In the genomic region with DNA sequence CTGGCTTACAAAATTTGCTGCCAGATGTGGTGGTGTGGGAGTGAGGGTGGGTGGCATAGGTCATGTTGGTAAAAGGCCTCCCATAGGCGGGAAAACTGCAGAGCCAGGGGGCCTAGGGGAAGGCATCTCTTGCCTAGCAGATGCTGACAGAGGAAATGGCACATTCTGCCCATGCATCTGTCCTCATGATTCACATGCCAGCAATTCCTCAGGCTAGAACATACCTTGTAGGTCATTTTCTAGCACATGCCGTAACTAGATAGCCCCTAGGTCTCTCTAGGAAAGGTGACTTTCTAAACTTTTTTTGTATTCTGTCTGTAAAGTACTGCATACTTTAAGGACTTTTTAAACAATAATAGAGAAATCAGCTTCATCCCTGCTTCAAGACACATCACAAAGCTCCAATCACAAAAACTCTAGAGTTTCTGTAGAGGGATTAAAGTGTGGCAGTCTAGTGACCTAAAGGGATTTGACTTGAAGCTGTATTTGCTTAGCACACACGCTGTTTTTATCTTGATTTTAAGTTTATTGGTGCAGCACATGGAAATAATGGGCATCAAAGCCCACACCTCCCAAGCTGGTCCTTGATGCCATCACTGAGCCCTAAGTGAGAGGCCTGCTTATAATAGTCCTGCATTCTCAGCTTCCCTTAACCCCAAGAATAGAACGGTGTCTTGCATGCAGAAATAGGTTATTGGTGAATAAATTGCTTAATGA, we compare ENCODE assay signal across 1 cellular context.
TF ChIP-seq lines count a peak whose summit lies in the region.

No MANE protein-coding gene starts in this region.

TF ChIP-seq in A549, 52 proteins besides CTCF, POLR2A, EP300 and RAD21 (continued from another document):
- TF ChIP-seq, protein P1, sequence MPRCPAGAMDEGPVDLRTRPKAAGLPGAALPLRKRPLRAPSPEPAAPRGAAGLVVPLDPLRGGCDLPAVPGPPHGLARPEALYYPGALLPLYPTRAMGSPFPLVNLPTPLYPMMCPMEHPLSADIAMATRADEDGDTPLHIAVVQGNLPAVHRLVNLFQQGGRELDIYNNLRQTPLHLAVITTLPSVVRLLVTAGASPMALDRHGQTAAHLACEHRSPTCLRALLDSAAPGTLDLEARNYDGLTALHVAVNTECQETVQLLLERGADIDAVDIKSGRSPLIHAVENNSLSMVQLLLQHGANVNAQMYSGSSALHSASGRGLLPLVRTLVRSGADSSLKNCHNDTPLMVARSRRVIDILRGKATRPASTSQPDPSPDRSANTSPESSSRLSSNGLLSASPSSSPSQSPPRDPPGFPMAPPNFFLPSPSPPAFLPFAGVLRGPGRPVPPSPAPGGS (IDR thresholded peaks at IDR 0.05), result no peak
